In genomic region chr7:93569189-93569588, GRCh38 we compare ENCODE assay signal across 1 cellular context.
TF ChIP-seq lines count a peak whose summit lies in the region.

No MANE protein-coding gene starts in this region.

TF ChIP-seq in WTC11, 78 proteins besides CTCF, POLR2A, EP300 and RAD21 (continued from another document):
- TF ChIP-seq, protein P1, sequence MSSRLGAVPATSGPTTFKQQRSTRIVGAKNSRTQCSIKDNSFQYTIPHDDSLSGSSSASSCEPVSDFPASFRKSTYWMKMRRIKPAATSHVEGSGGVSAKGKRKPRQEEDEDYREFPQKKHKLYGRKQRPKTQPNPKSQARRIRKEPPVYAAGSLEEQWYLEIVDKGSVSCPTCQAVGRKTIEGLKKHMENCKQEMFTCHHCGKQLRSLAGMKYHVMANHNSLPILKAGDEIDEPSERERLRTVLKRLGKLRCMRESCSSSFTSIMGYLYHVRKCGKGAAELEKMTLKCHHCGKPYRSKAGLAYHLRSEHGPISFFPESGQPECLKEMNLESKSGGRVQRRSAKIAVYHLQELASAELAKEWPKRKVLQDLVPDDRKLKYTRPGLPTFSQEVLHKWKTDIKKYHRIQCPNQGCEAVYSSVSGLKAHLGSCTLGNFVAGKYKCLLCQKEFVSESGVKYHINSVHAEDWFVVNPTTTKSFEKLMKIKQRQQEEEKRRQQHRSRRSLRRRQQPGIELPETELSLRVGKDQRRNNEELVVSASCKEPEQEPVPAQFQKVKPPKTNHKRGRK (CRISPR knock-in tag; IDR thresholded peaks at IDR 0.05; ENCODE audit: borderline replicate concordance), result no peak
- TF ChIP-seq, protein P2, sequence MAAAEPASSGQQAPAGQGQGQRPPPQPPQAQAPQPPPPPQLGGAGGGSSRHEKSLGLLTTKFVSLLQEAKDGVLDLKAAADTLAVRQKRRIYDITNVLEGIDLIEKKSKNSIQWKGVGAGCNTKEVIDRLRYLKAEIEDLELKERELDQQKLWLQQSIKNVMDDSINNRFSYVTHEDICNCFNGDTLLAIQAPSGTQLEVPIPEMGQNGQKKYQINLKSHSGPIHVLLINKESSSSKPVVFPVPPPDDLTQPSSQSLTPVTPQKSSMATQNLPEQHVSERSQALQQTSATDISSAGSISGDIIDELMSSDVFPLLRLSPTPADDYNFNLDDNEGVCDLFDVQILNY (CRISPR knock-in tag; IDR thresholded peaks at IDR 0.05), result no peak
- TF ChIP-seq NR3C1 (CRISPR knock-in tag; conservative IDR thresholded peaks at IDR 0.05; ENCODE audit: low read depth) (no peak), ZNF138 (CRISPR knock-in tag; conservative IDR thresholded peaks at IDR 0.05) (no peak), ATF3 (CRISPR knock-in tag; conservative IDR thresholded peaks at IDR 0.05) (no peak)
- TF ChIP-seq, protein P3, sequence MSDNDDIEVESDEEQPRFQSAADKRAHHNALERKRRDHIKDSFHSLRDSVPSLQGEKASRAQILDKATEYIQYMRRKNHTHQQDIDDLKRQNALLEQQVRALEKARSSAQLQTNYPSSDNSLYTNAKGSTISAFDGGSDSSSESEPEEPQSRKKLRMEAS (CRISPR knock-in tag; IDR thresholded peaks at IDR 0.05), result no peak
TF ChIP-seq in WTC11: peak in this region for 0.
